In the genomic region with DNA sequence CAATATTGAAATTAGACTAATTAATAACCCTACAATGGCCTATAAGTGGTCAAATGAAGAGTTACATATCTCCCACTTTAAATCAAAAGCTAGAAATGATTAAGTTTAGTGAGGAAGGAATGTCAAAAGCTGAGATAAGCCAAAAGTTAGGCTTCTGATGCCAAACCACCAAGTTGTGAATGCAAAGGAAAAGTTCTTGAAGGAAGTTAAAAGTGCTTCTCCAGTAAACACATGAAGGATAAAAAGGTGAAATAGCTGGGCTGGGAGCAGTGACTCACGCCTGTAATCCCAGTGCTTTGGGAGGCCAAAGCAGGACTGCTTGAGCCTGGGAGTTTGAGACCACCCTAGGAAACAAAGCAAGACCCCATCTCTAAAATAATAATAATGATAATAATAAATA, we compare ENCODE assay signal across 20 cellular contexts.
"Had no signal": no experiment of that assay in that cellular context is flagged by ENCODE, and none has a peak within 500 bp of the region (broad histone marks: within the 10 kb centered on the region; RNA-seq: fewer than 3 reads in every experiment).

No MANE protein-coding gene starts in this region.

- DNase-seq: dorsolateral prefrontal cortex; effector CD8-positive, alpha-beta T cell; endodermal cell; hypothalamus; immature natural killer cell; mesenchymal stem cell; mucosa of descending colon; naive B cell; pancreas; retina; right lobe of liver; stimulated activated CD4-positive, alpha-beta T cell treated with anti-CD3 and anti-CD28 coated beads, Interleukin-15, amount 100 ng/mL, for 24 hours; stimulated activated CD4-positive, alpha-beta T cell treated with anti-CD3 and anti-CD28 coated beads, Interleukin-2, amount 100 ng/mL, for 48 hours; stimulated activated naive B cell treated with anti-CD40 and anti-IgM and Interleukin-4, amounts not matched to agents 10 μg/mL and 1 μg/mL and 100 μg/mL, for 72 hours; transverse colon; upper lobe of right lung; uterus had no signal

- H3K4me3 ChIP-seq: dorsolateral prefrontal cortex, mucosa of descending colon, pancreas, right lobe of liver, suprapubic skin, transverse colon, upper lobe of right lung, uterus had no signal

- ATAC-seq: esophagus mucosa; mucosa of descending colon; natural killer cell treated with Interleukin-12 subunit alpha and Interleukin-12 subunit beta and Interleukin-15 and Interleukin-18, amount 100 ng/mL, for 72 hours; pancreas; right lobe of liver; stimulated activated naive B cell treated with anti-CD40 and anti-IgM and Interleukin-4, amounts not matched to agents 10 μg/mL and 1 μg/mL and 100 μg/mL, for 72 hours; upper lobe of right lung had no signal
